ENCODE assay signal across 15 cellular contexts in the genomic region with DNA sequence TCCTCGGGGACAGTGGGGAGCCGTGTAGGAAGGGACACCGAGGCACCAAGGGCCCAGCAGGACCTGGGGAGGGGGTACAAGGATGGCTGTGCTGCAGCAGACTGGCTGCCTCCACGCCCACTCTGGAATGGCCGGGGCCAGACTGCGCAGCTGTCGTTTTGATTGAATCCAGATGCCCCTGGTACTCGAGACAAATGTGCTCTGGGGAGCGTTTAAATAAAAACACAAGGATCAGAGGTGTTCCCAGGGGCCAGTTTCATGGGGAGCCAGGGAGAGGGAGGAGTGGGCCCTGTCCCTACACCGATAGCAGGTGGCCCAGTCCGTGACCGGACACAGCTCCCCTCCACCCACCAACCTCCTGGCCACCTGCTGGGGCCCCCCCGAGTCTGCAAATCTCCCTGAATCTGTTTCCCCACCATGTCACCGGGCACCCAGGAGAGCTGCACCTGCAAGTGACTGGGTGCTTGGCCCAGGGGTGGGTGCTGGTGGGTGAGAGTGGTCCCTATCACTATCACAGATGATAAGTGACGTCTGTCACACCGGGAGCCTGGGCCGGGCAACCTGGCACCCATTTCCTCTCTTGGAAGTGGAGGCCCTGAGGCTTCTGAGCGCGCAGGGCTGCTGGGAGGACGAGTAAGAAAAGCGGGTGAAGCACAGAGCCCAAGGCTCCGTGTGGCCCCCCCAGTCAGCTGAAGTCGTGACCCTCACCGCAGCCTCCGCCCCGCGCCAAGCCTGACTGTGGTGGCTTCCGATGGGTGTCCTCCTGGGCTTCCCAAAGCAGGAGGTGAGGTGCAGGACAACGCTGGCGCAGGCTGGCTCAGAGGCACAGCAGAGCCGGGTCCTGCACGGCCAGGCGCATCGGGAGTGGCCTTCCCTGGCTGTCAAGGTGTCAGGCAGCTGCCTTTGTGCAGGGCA. TPM values are rescaled to one million over a fixed set of nuclear protein-coding genes. Genes with fewer than 3 reads are reported as not detected.
DNase-seq lines count a peak whose midpoint lies in the region; ATAC-seq and TF ChIP-seq lines count a peak whose summit lies in the region.
"Had no signal": no experiment of that assay in that cellular context is flagged by ENCODE, and none has a peak within 500 bp of the region (broad histone marks: within the 10 kb centered on the region; RNA-seq: fewer than 3 reads in every experiment).

No MANE protein-coding gene starts in this region.

- no peak overlapping the region for H3K27ac Mint-ChIP-seq in CD8-positive, alpha-beta memory T cell
- H3K27ac Mint-ChIP-seq: activated naive CD4-positive, alpha-beta T cell treated with anti-CD3 and anti-CD28 coated beads, Interleukin-2, amount 50 U/mL, for 72 hours had no signal

- TF ChIP-seq CTCF in BE2C (IDR thresholded peaks at IDR 0.05; ENCODE audit: low read depth, low read length), result no peak

- H3K36me3 Mint-ChIP-seq in CD8-positive, alpha-beta memory T cell, result no peaks in the 10 kb centered on the region
- H3K36me3 Mint-ChIP-seq: activated naive CD4-positive, alpha-beta T cell treated with anti-CD3 and anti-CD28 coated beads, Interleukin-2, amount 50 U/mL, for 72 hours had no signal

- peaks cover 0 to 2% (median 0%) of the 10 kb centered on the region in 5 donors for H3K9me3 Mint-ChIP-seq in CD8-positive, alpha-beta memory T cell

- H3K36me3 ChIP-seq in BE2C (no peaks in the 10 kb centered on the region), ectodermal cell (ENCODE audit: control insufficient read depth, insufficient read depth, low read length) (no peaks in the 10 kb centered on the region)
- H3K36me3 ChIP-seq in CD8-positive, alpha-beta memory T cell (ENCODE audit: insufficient read depth, low read length), result no peaks in the 10 kb centered on the region
- H3K36me3 ChIP-seq: HAP-1, stomach had no signal

- no peak overlapping the region for H3K4me3 Mint-ChIP-seq in CD8-positive, alpha-beta memory T cell

- peak overlapping the region; percentile 0 for H3K27ac ChIP-seq in ectodermal cell (ENCODE audit: insufficient read depth, low read depth, low read length, poor library complexity, severe bottlenecking)
- no peak overlapping the region for H3K27ac ChIP-seq in CD8-positive, alpha-beta memory T cell (ENCODE audit: low read depth, low read length)
- H3K27ac ChIP-seq: stomach had no signal

- ATAC-seq in HG02840 (IDR thresholded peaks at IDR 0.05; ENCODE audit: low FRiP score, unreplicated experiment), result no peak
- ATAC-seq: activated naive CD4-positive, alpha-beta T cell treated with anti-CD3 and anti-CD28 coated beads, Interleukin-2, amount 50 U/mL, for 72 hours had no signal

- H3K27me3 Mint-ChIP-seq in CD8-positive, alpha-beta memory T cell, result no peaks in the 10 kb centered on the region

- H3K9me3 ChIP-seq in BE2C (peaks cover 11% of the 10 kb centered on the region), ectodermal cell (ENCODE audit: control insufficient read depth, low read length) (no peaks in the 10 kb centered on the region)
- H3K9me3 ChIP-seq in CD8-positive, alpha-beta memory T cell (ENCODE audit: low read length), result no peaks in the 10 kb centered on the region
- H3K9me3 ChIP-seq: HAP-1, stomach had no signal

- H3K27me3 ChIP-seq in BE2C (peaks cover 48% of the 10 kb centered on the region), ectodermal cell (ENCODE audit: control insufficient read depth, insufficient read depth, low read length, poor library complexity, severe bottlenecking) (no peaks in the 10 kb centered on the region)
- no peaks in the 10 kb centered on the region for H3K27me3 ChIP-seq in CD8-positive, alpha-beta memory T cell (ENCODE audit: insufficient read depth, low read length, poor library complexity, severe bottlenecking)

- H3K4me1 Mint-ChIP-seq in CD8-positive, alpha-beta memory T cell, result no peaks in the 10 kb centered on the region

- H3K4me1 ChIP-seq in BE2C (peaks cover 7% of the 10 kb centered on the region), ectodermal cell (ENCODE audit: control insufficient read depth, insufficient read depth, low read length) (no peaks in the 10 kb centered on the region)
- no peaks in the 10 kb centered on the region for H3K4me1 ChIP-seq in CD8-positive, alpha-beta memory T cell (ENCODE audit: insufficient read depth, low read length)
- H3K4me1 ChIP-seq: HAP-1 had no signal

- CTCF ChIA-PET in CD8-positive, alpha-beta memory T cell (lab: Charles Lee), result no interaction called here

- 91 to 92% methylated on average over 34 of the region's 34 CpGs for WGBS in ectodermal cell, 2 experiments

- DNase-seq in BE2C (peak; percentile 86), NCI-H1092 (lab: John Stamatoyannopoulos, UW) (peak; percentile 58), mucosa of gallbladder (ENCODE audit: low spot score) (peak; percentile 32), NCI-H226 (no peak), SKM-1 (lab: John Stamatoyannopoulos, UW; ENCODE audit: unreplicated experiment) (no peak)
- DNase-seq in CD8-positive, alpha-beta memory T cell, result no peak
- DNase-seq: C1 segment of cervical spinal cord, cerebellar nuclear complex, GF-D8, NCI-H774, stomach had no signal

- POLR2A ChIA-PET in CD8-positive, alpha-beta memory T cell (lab: Charles Lee), result no interaction called here

- H3K4me3 ChIP-seq in BE2C (ENCODE audit: low read depth, low read length) (peak overlapping the region; percentile 42), ectodermal cell (ENCODE audit: insufficient read depth, low read depth, low read length) (no peak overlapping the region)
- no peak overlapping the region for H3K4me3 ChIP-seq in CD8-positive, alpha-beta memory T cell (ENCODE audit: low read length)
- H3K4me3 ChIP-seq: HAP-1, stomach had no signal

RNA-seq across cellular contexts. Expression of gene ACSF3, which starts 21.2 kb away (rescaled TPM):
- polyA plus RNA-seq in BE2C (2012; ENCODE audit: insufficient read depth, insufficient read length, low read depth), result 27.6 TPM
- polyA plus RNA-seq in ectodermal cell (2013, experiment 1 of 4), result 23.9 TPM
- polyA plus RNA-seq in ectodermal cell (2013, experiment 2 of 4), result 22.9 TPM
- polyA plus RNA-seq in ectodermal cell (2013, experiment 3 of 4), result 15.6 TPM
- 17.1 TPM for polyA plus RNA-seq in ectodermal cell (2013, experiment 4 of 4)
- total RNA-seq in mucosa of gallbladder, result 63.4 TPM
- 10 to 100 TPM; 43.6 to 43.9 TPM for total RNA-seq in CD8-positive, alpha-beta memory T cell
- 35.5 TPM for polyA plus RNA-seq in CD8-positive, alpha-beta memory T cell

Comparison
In these comparisons a context has a peak if more than half of its experiments do, and no peak if none do; other contexts are left out.
1. DNase-seq: peak in BE2C (single experiment), NCI-H1092 (single experiment) and mucosa of gallbladder (single experiment); none in NCI-H226 (single experiment), CD8-positive, alpha-beta memory T cell (0 of 5) and SKM-1 (single experiment).